ENCODE assay signal across 19 cellular contexts in genomic region chr3:38805004-38805403, GRCh38. TPM values are rescaled to one million over a fixed set of nuclear protein-coding genes. Genes with fewer than 3 reads are reported as not detected.
"Had no signal": no experiment of that assay in that cellular context is flagged by ENCODE, and none has a peak within 500 bp of the region (broad histone marks: within the 10 kb centered on the region; RNA-seq: fewer than 3 reads in every experiment).

No MANE protein-coding gene starts in this region.

- H3K4me3 ChIP-seq: MG63 had no signal

- H3K27ac ChIP-seq: HL-60, RWPE1 had no signal

- DNase-seq: NCI-H1092, NCI-H1417 treated with DMSO at 0.1 percent for 48 hours, NCI-H146, NCI-H1694 treated with DMSO at 0.1 percent for 48 hours, NCI-H1930, NCI-H2107, NCI-H524 treated with DMSO at 0.1 percent for 48 hours, NCI-H69, NCI-H774, SHP77, SK-N-SH had no signal

- H3K27me3 ChIP-seq: MG63 had no signal

- H3K9me3 ChIP-seq: MG63, SK-N-SH had no signal

- H3K36me3 ChIP-seq: MG63 had no signal

- ATAC-seq: Panc1, PC-3 had no signal

RNA-seq across cellular contexts. Expression of gene SCN10A, which starts 11.0 kb away (rescaled TPM):
- total RNA-seq: NCI-H460, OCI-LY7, PC-3, SK-MEL-5 had no signal
